Comparison of ENCODE assay signal across 13 cellular contexts in genomic region chr4:102787096-102787867, GRCh38. TPM values are rescaled to one million over a fixed set of nuclear protein-coding genes. Genes with fewer than 3 reads are reported as not detected.
DNase-seq lines count a peak whose midpoint lies in the region; ATAC-seq, FAIRE-seq and TF ChIP-seq lines count a peak whose summit lies in the region.
"Had no signal": no experiment of that assay in that cellular context is flagged by ENCODE, and none has a peak within 500 bp of the region (broad histone marks: within the 10 kb centered on the region; RNA-seq: fewer than 3 reads in every experiment).

No MANE protein-coding gene starts in this region.

- no TSS peak for BruUV-seq in K562 (replicated peaks; lab: Mats Ljungman, UMichigan)

- no peaks in the 10 kb centered on the region for H3K9me3 Mint-ChIP-seq in endothelial cell (ENCODE audit: unreplicated experiment)
- H3K9me3 Mint-ChIP-seq: T-helper 1 cell treated with Interleukin-12 subunit alpha and Interleukin-12 subunit beta and Interleukin-4 antibody, amounts not matched to agents 30 μg/mL and 1 μg/mL, for 36 hours had no signal

- no peaks in the 10 kb centered on the region for H3K27me3 ChIP-seq in K562 (ENCODE audit: control insufficient read depth in 2 of 2, insufficient read depth in 2 of 2, low read length in 2 of 2)

- no peak overlapping the region for H3K4me2 ChIP-seq in K562 (ENCODE audit: insufficient read depth, low read length)

- TF ChIP-seq POLR2A in K562 (conservative IDR thresholded peaks at IDR 0.05): no peak

- no peak overlapping the region for H3K4me3 ChIP-seq in HEK293 (ENCODE audit: low read depth, low read length)
- no peak overlapping the region for H3K4me3 ChIP-seq in K562

- peak; percentile 90 for DNase-seq in CD1c-positive myeloid dendritic cell (ENCODE audit: extremely low spot score)
- DNase-seq in K562 (ENCODE audit: extremely low read depth in 1 of 4, low spot score in 3 of 4): no peak
- DNase-seq in myocyte (ENCODE audit: low read depth): peak; percentile 22
- DNase-seq in G401 (ENCODE audit: low spot score): no peak
- DNase-seq in endothelial cell (ENCODE audit: low spot score): no peak
- DNase-seq: Caco-2, caudate nucleus, NCI-H146 had no signal

- TF ChIP-seq CTCF in HEK293 (tag by site-specific recombination; IDR thresholded peaks at IDR 0.05): no peak
- TF ChIP-seq CTCF in K562 (IDR thresholded peaks at IDR 0.05 in 2 of 3, conservative IDR thresholded peaks at IDR 0.05 in 1 of 3; ENCODE audit: insufficient read depth in 2 of 3, low read depth in 1 of 3, low read length in 3 of 3): no peak
- TF ChIP-seq CTCF in endothelial cell (IDR thresholded peaks at IDR 0.05; ENCODE audit: unreplicated experiment): no peak

- H3K4me1 ChIP-seq in HEK293 (ENCODE audit: control insufficient read depth, insufficient read depth, low read length): no peaks in the 10 kb centered on the region
- no peaks in the 10 kb centered on the region; a peak in 2 of 5 replicates for H3K4me1 ChIP-seq in K562 (replicated peaks in 1 of 2; ENCODE audit: control insufficient read depth in 2 of 2, insufficient read depth in 2 of 2, low read length in 2 of 2)

- TF ChIP-seq EP300 in K562 (IDR thresholded peaks at IDR 0.05; ENCODE audit: low read length): no peak; the same call in 1 of the 2 replicates

- H3K9ac ChIP-seq in K562 (ENCODE audit: insufficient read depth in 1 of 2, low read depth in 2 of 2, low read length in 2 of 2): no peak overlapping the region

- no peak overlapping the region for H3K4me3 Mint-ChIP-seq in endothelial cell (ENCODE audit: unreplicated experiment)
- H3K4me3 Mint-ChIP-seq: memory B cell; T-helper 1 cell treated with Interleukin-12 subunit alpha and Interleukin-12 subunit beta and Interleukin-4 antibody, amounts not matched to agents 30 μg/mL and 1 μg/mL, for 36 hours had no signal

- CTCF ChIA-PET in HEK293 (lab: Yijun Ruan, JAX) (no interaction called here), K562 (lab: Yijun Ruan, JAX; ENCODE audit: low intra/inter-chr PET ratio) (no interaction called here)

- no peaks in the 10 kb centered on the region for H4K20me1 ChIP-seq in K562 (replicated peaks; ENCODE audit: control insufficient read depth, insufficient read depth, low read length)

- no peak overlapping the region for H3K27ac Mint-ChIP-seq in endothelial cell (ENCODE audit: unreplicated experiment)
- H3K27ac Mint-ChIP-seq: memory B cell; T-helper 1 cell treated with Interleukin-12 subunit alpha and Interleukin-12 subunit beta and Interleukin-4 antibody, amounts not matched to agents 30 μg/mL and 1 μg/mL, for 36 hours had no signal

- H3K36me3 ChIP-seq in HEK293 (ENCODE audit: control insufficient read depth in 2 of 2, insufficient read depth in 1 of 2, low read length in 2 of 2) (peaks cover 0 to 6% of the 10 kb centered on the region in 2 experiments; a peak in 1 of 3 replicates), K562 (ENCODE audit: control insufficient read depth, insufficient read depth, low read length) (peaks cover 9% of the 10 kb centered on the region; the same call in 2 of the 3 replicates)

- no peak for TF ChIP-seq RAD21 in K562 (CRISPR knock-in tag; conservative IDR thresholded peaks at IDR 0.05 in 1 of 2, IDR thresholded peaks at IDR 0.05 in 1 of 2)

- no peaks in the 10 kb centered on the region for H3K4me1 Mint-ChIP-seq in endothelial cell (ENCODE audit: unreplicated experiment)

- H3K36me3 Mint-ChIP-seq in endothelial cell (ENCODE audit: low read depth, unreplicated experiment): peaks cover 9% of the 10 kb centered on the region

- peak; percentile 55 for ATAC-seq in K562
- no peak for ATAC-seq in HG03342 (IDR thresholded peaks at IDR 0.05; ENCODE audit: unreplicated experiment)

- POLR2A ChIA-PET in HEK293 (lab: Yijun Ruan, JAX): no interaction called here
- POLR2A ChIA-PET in K562 (lab: Yijun Ruan, JAX): interaction anchor here (1.0 kb wide), 1 partner anchor 40 kb away, joined by 3 read pairs; the partner anchor contains the start of gene UBE2D3

- H3K27me3 Mint-ChIP-seq in endothelial cell (ENCODE audit: unreplicated experiment): peaks cover 4% of the 10 kb centered on the region
- H3K27me3 Mint-ChIP-seq: memory B cell had no signal

- H3K79me2 ChIP-seq in K562 (ENCODE audit: control insufficient read depth, insufficient read depth, low read length): no peaks in the 10 kb centered on the region

- FAIRE-seq in K562 (lab: Jason Lieb, UNC): no peak
- FAIRE-seq: GM12892 had no signal

- H2AFZ ChIP-seq in K562 (ENCODE audit: low read depth, low read length): no peak overlapping the region

- WGBS in K562 (ENCODE audit: insufficient coverage, low coverage, missing lambda C conversion rate): 90% methylated on average over 7 of the region's 7 CpGs

- in situ Hi-C loops in K562 (cut with MboI) (no loop called here), G401 (cut with HindIII; ENCODE audit: low sequenced_read_pairs) (no loop called here)

- H3K9me3 ChIP-seq in HEK293 (ENCODE audit: control insufficient read depth, insufficient read depth, low read depth, low read length): no peaks in the 10 kb centered on the region
- no peaks in the 10 kb centered on the region for H3K9me3 ChIP-seq in K562 (replicated peaks; ENCODE audit: control insufficient read depth, insufficient read depth, low read depth, low read length)

- no peaks in the 10 kb centered on the region for H3K9me1 ChIP-seq in K562 (ENCODE audit: control insufficient read depth, insufficient read depth, low read length)

- intact Hi-C loops in K562 (cut with micrococcal nuclease): no loop called here

- no peak overlapping the region for H3K27ac ChIP-seq in HEK293 (ENCODE audit: extremely low read depth, low read depth, low read length)
- H3K27ac ChIP-seq in K562 (ENCODE audit: extremely low read depth, low read depth, low read length): no peak overlapping the region

TF ChIP-seq in HEK293, 187 proteins besides CTCF, POLR2A, EP300 and RAD21 (continues in another document):
- TF ChIP-seq FEZF1 (tag by site-specific recombination; IDR thresholded peaks at IDR 0.05) (no peak), ZNF155 (tag by site-specific recombination; IDR thresholded peaks at IDR 0.05) (no peak), ZNF112 (tag by site-specific recombination; IDR thresholded peaks at IDR 0.05) (no peak), ZNF302 (tag by site-specific recombination; IDR thresholded peaks at IDR 0.05; ENCODE audit: low read depth) (no peak), ZNF335 (tag by site-specific recombination; conservative IDR thresholded peaks at IDR 0.05) (no peak), ZNF629 (tag by site-specific recombination; IDR thresholded peaks at IDR 0.05) (peak; percentile 49)

TF ChIP-seq in K562, 482 proteins besides CTCF, POLR2A, EP300 and RAD21 (continues in another document):
- 0 out of 2 replicates have a peak, but pooled peaks have one; percentile 56 for TF ChIP-seq IRF9 (tag; IDR thresholded peaks at IDR 0.05)

RNA-seq across cellular contexts. Expression of gene MANBA, which starts 26.5 kb away (rescaled TPM):
- 13.7 and 32.2 TPM in 2 replicates for total RNA-seq in K562 (2011; cell fraction: chromatin; rRNA removed; ENCODE audit: low replicate concordance)
- total RNA-seq in K562 (2011; cell fraction: nucleolus; rRNA removed): 9.7 TPM in 2 replicates
- 15.8 and 21.3 TPM in 2 replicates for total RNA-seq in K562 (2011; cell fraction: nucleoplasm; rRNA removed)
- total RNA-seq in K562 (2014; rRNA removed): 8.2 and 10.9 TPM in 2 replicates
- total RNA-seq in K562 (2014; rRNA removed; fragmentation: Illumina TruSeq; extraction: Trizol): 9.0 and 9.4 TPM in 2 replicates
- total RNA-seq in K562 (2015; rRNA removed; fragmentation: Illumina TruSeq; extraction: Trizol): 12.9 and 13.3 TPM in 2 replicates
- total RNA-seq in K562 (2021): 7.7 TPM in 2 replicates
- 2.8 and 5.3 TPM in 2 replicates for polyA plus RNA-seq in K562 (2011; rRNA removed)
- 4.7 and 6.0 TPM in 2 replicates for polyA plus RNA-seq in K562 (2011; cell fraction: cytosol; rRNA removed)
- 9.1 and 15.4 TPM in 2 replicates for polyA plus RNA-seq in K562 (2011; cell fraction: nucleus; rRNA removed)
- polyA plus RNA-seq in K562 (2012): 9.1 and 18.3 TPM in 2 replicates
- polyA plus RNA-seq in K562 (2014; fragmentation: Illumina TruSeq; extraction: Trizol): 6.6 and 7.8 TPM in 2 replicates
- polyA plus RNA-seq in K562 (2014; fragmentation: Nextera tagmentation; extraction: Ambion mirVana): 1 to 10 TPM; 1.8 to 3.7 TPM
- 4.7 and 6.1 TPM in 2 replicates for polyA plus RNA-seq in K562 (2014; rRNA removed)
- 6.0 and 11.7 TPM in 2 replicates for polyA minus RNA-seq in K562 (2011; rRNA and poly(A)+ RNA removed)
- polyA minus RNA-seq in K562 (2011; cell fraction: cytosol; rRNA and poly(A)+ RNA removed): 5.5 and 7.5 TPM in 2 replicates
- 14.5 and 20.7 TPM in 2 replicates for polyA minus RNA-seq in K562 (2011; cell fraction: nucleus; rRNA and poly(A)+ RNA removed)
- total RNA-seq in myocyte: 35.3 and 44.5 TPM in 2 replicates
- 31.0 TPM for polyA plus RNA-seq in myocyte (2012)
- total RNA-seq in G401 (2014; rRNA removed; shearing (Covaris generic)): 12.8 and 16.2 TPM in 2 replicates
- total RNA-seq in endothelial cell (ENCODE audit: unreplicated experiment): 9.4 TPM

RNA-seq across cellular contexts. Expression of gene UBE2D3, which starts 40.1 kb away (rescaled TPM):
- total RNA-seq in K562 (2011; cell fraction: chromatin; rRNA removed; ENCODE audit: low replicate concordance): 106 and 238 TPM in 2 replicates
- 61.5 and 87.0 TPM in 2 replicates for total RNA-seq in K562 (2011; cell fraction: nucleolus; rRNA removed)
- 180 and 303 TPM in 2 replicates for total RNA-seq in K562 (2011; cell fraction: nucleoplasm; rRNA removed)
- total RNA-seq in K562 (2014; rRNA removed) (434 and 562 TPM in 2 replicates), K562 (2014; rRNA removed; fragmentation: Illumina TruSeq; extraction: Trizol) (257 and 281 TPM in 2 replicates), K562 (2015; rRNA removed; fragmentation: Illumina TruSeq; extraction: Trizol) (305 and 313 TPM in 2 replicates), K562 (2021) (276 and 281 TPM in 2 replicates), myocyte (447 and 572 TPM in 2 replicates), endothelial cell (ENCODE audit: unreplicated experiment) (370 TPM)
- polyA plus RNA-seq in K562 (2011; rRNA removed) (348 and 408 TPM in 2 replicates), K562 (2014; fragmentation: Illumina TruSeq; extraction: Trizol) (447 and 618 TPM in 2 replicates), K562 (2014; fragmentation: Nextera tagmentation; extraction: Ambion mirVana) (100 to 1,000 TPM; 191 to 202 TPM), K562 (2014; rRNA removed) (292 and 329 TPM in 2 replicates)
- polyA plus RNA-seq in K562 (2011; cell fraction: cytosol; rRNA removed): 357 and 381 TPM in 2 replicates
- polyA plus RNA-seq in K562 (2011; cell fraction: nucleus; rRNA removed): 305 and 318 TPM in 2 replicates
- polyA plus RNA-seq in K562 (2012): 235 and 382 TPM in 2 replicates
- 278 and 307 TPM in 2 replicates for polyA minus RNA-seq in K562 (2011; rRNA and poly(A)+ RNA removed)
- polyA minus RNA-seq in K562 (2011; cell fraction: cytosol; rRNA and poly(A)+ RNA removed): 149 and 195 TPM in 2 replicates
- polyA minus RNA-seq in K562 (2011; cell fraction: nucleus; rRNA and poly(A)+ RNA removed): 123 and 159 TPM in 2 replicates
- polyA plus RNA-seq in myocyte (2012): 240 TPM
- 460 and 522 TPM in 2 replicates for total RNA-seq in G401 (2014; rRNA removed; shearing (Covaris generic))

Comparison
In these comparisons a context has a peak if more than half of its experiments do, and no peak if none do; other contexts are left out.
1. DNase-seq: peak in CD1c-positive myeloid dendritic cell (single experiment) and myocyte (single experiment); none in K562 (0 of 4), G401 (single experiment) and endothelial cell (single experiment).